ENCODE assay signal across 2 cellular contexts in genomic region chr17:18182190-18182977, GRCh38.
A peak's percentile ranks its signal among the peaks of the same experiment; 100 is the strongest.
TF ChIP-seq lines count a peak whose summit lies in the region.

No MANE protein-coding gene starts in this region.

TF ChIP-seq in IMR-90, 13 proteins besides CTCF, POLR2A, EP300 and RAD21 (continued from another document):
- no peak for TF ChIP-seq MAZ (IDR thresholded peaks at IDR 0.05; ENCODE audit: borderline replicate concordance, low read depth, low read length)
- no peak for TF ChIP-seq BHLHE40 (IDR thresholded peaks at IDR 0.05; ENCODE audit: low read depth, low read length)
- TF ChIP-seq FOS (IDR thresholded peaks at IDR 0.05; ENCODE audit: low read depth, low read length), result no peak
- no peak for TF ChIP-seq SMC3 (IDR thresholded peaks at IDR 0.05; ENCODE audit: low read depth, low read length)
- TF ChIP-seq, protein P1, sequence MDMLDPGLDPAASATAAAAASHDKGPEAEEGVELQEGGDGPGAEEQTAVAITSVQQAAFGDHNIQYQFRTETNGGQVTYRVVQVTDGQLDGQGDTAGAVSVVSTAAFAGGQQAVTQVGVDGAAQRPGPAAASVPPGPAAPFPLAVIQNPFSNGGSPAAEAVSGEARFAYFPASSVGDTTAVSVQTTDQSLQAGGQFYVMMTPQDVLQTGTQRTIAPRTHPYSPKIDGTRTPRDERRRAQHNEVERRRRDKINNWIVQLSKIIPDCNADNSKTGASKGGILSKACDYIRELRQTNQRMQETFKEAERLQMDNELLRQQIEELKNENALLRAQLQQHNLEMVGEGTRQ (IDR thresholded peaks at IDR 0.05; ENCODE audit: low read depth, low read length), result no peak
- TF ChIP-seq MAFK (IDR thresholded peaks at IDR 0.05; ENCODE audit: low read depth, low read length), result no peak
TF ChIP-seq in IMR-90: peak in this region for 0.

TF ChIP-seq in liver, 16 proteins besides CTCF, POLR2A, EP300 and RAD21 (continued from another document):
- TF ChIP-seq REST (IDR thresholded peaks at IDR 0.05) (peak; percentile 40), FOXA2 (IDR thresholded peaks at IDR 0.05) (no peak), SP1 (IDR thresholded peaks at IDR 0.05) (peak; percentile 37), YY1 (IDR thresholded peaks at IDR 0.05) (peak; percentile 58), RXRA (IDR thresholded peaks at IDR 0.05) (peak; percentile 27 to 31), TAF1 (conservative IDR thresholded peaks at IDR 0.05) (no peak)
TF ChIP-seq in liver: peak in this region for 5.
